In the genomic region with DNA sequence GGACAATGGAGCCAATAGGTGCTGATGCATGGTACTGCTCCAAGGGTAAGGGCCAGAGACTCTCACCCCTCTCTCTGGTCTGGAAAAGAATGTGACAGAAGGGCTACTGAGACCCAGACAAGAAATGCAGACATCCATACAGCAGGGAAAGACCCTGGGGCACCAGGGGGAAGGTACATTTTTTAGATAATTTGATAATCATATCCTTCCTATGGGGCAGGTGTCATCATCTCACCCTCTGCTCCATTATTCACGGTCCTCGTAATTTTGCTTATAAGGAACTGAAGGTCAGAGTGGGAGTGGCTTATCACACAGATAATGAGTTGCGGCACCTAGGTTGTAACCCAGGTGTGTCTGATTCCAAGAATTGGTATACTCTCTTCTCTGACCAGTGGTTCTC, we compare ENCODE assay signal across 32 cellular contexts.
"Had no signal": no experiment of that assay in that cellular context is flagged by ENCODE, and none has a peak within 500 bp of the region (broad histone marks: within the 10 kb centered on the region; RNA-seq: fewer than 3 reads in every experiment).

No MANE protein-coding gene starts in this region.

- H3K4me1 ChIP-seq: adrenal gland, ascending aorta, body of pancreas, breast epithelium had no signal

- H3K27me3 ChIP-seq: adrenal gland, ascending aorta, body of pancreas, brain microvascular endothelial cell, breast epithelium, cardiac muscle cell had no signal

- H3K9me3 ChIP-seq: adrenal gland, ascending aorta, body of pancreas had no signal

- H3K36me3 ChIP-seq: adrenal gland, ascending aorta, brain microvascular endothelial cell, breast epithelium, cardiac muscle cell had no signal

- DNase-seq: activated effector memory CD4-positive, alpha-beta T cell treated with anti-CD3 and anti-CD28 coated beads, Interleukin-2, amount 50 U/mL, for 16 hours; activated effector memory CD4-positive, alpha-beta T cell treated with Interleukin-2 at 50 U/mL for 16 hours; activated gamma-delta T cell; activated gamma-delta T cell treated with Interleukin-2 at 50 U/mL for 16 hours; activated naive CD4-positive, alpha-beta T cell; activated naive CD4-positive, alpha-beta T cell treated with anti-CD3 and anti-CD28 coated beads for 36 hours; activated naive CD4-positive, alpha-beta T cell treated with anti-CD3 and anti-CD28 coated beads, Interleukin-2, amount 10 ng/mL, durations not matched to agents 7 days and 5 days; activated naive CD4-positive, alpha-beta T cell treated with anti-CD3 and anti-CD28 coated beads, Interleukin-2, amount 50 U/mL, for 16 hours; activated naive CD4-positive, alpha-beta T cell treated with Interleukin-2 at 50 U/mL for 16 hours; activated naive CD8-positive, alpha-beta T cell treated with anti-CD3 and anti-CD28 coated beads for 36 hours; activated naive CD8-positive, alpha-beta T cell treated with anti-CD3 and anti-CD28 coated beads, Interleukin-2, amount 10 ng/mL, durations not matched to agents 7 days and 5 days; activated naive CD8-positive, alpha-beta T cell treated with anti-CD3 and anti-CD28 coated beads, Interleukin-2, amount 50 U/mL, for 24 hours; activated T-cell treated with anti-CD3 and anti-CD28 coated beads, Interleukin-2, amount 50 U/mL, for 1 hour; activated T-cell treated with anti-CD3 and anti-CD28 coated beads, Interleukin-2, amount 50 U/mL, for 24 hours; activated T-cell treated with anti-CD3 and anti-CD28 coated beads, Interleukin-2, amount 50 U/mL, for 4 hours; activated T-cell treated with anti-CD3 and anti-CD28 coated beads, Interleukin-2, amount 50 U/mL, for 48 hours; activated T-cell treated with anti-CD3 and anti-CD28 coated beads, Interleukin-2, amount 50 U/mL, for 72 hours; adrenal gland; amniotic stem cell; amygdala; anterior cingulate cortex; aorta; body of pancreas; brain microvascular endothelial cell; caudate nucleus; central memory CD4-positive, alpha-beta T cell; cerebellar nuclear complex had no signal

- H3K27ac ChIP-seq: adrenal gland, ascending aorta, body of pancreas, brain microvascular endothelial cell, breast epithelium, cardiac muscle cell had no signal

- H3K4me3 ChIP-seq: adrenal gland, ascending aorta, body of pancreas, breast epithelium, cardiac muscle cell had no signal

- ATAC-seq: activated naive CD4-positive, alpha-beta T cell treated with anti-CD3 and anti-CD28 coated beads, Interleukin-2, amount 50 U/mL, for 72 hours; activated naive CD8-positive, alpha-beta T cell treated with anti-CD3 and anti-CD28 coated beads, Interleukin-2, amount 50 U/mL, for 24 hours; activated T-cell treated with anti-CD3 and anti-CD28 coated beads, Interleukin-2, amount 50 U/mL, for 4 hours; activated T-cell treated with anti-CD3 and anti-CD28 coated beads, Interleukin-2, amount 50 U/mL, for 72 hours; activated T-helper 17 cell treated with anti-CD3 and anti-CD28 coated beads, Interleukin-2, amount 50 U/mL, for 72 hours; body of pancreas had no signal
